In genomic region chr2:173090973-173091660, GRCh38 we compare ENCODE assay signal across 10 cellular contexts. TPM values are rescaled to one million over a fixed set of nuclear protein-coding genes. Genes with fewer than 3 reads are reported as not detected.
A peak's percentile ranks its signal among the peaks of the same experiment; 100 is the strongest.
DNase-seq lines count a peak whose midpoint lies in the region; ATAC-seq and TF ChIP-seq lines count a peak whose summit lies in the region.
"Had no signal": no experiment of that assay in that cellular context is flagged by ENCODE, and none has a peak within 500 bp of the region (broad histone marks: within the 10 kb centered on the region; RNA-seq: fewer than 3 reads in every experiment).

No MANE protein-coding gene starts in this region.

- DNase-seq in AG09319 (ENCODE audit: extremely low read depth, low read depth) (no peak), OCI-LY7 (ENCODE audit: low spot score) (no peak), fibroblast of peridontal ligament (ENCODE audit: extremely low read depth) (peak; percentile 51), osteoblast (ENCODE audit: insufficient read length, low spot score, missing footprints) (no peak), NCI-H1105 treated with DMSO at 0.1 percent for 48 hours (lab: John Stamatoyannopoulos, UW) (no peak), SJCRH30 (no peak)
- DNase-seq in activated CD4-positive, CD25-positive, alpha-beta regulatory T cell treated with anti-CD3 and anti-CD28 coated beads, Interleukin-2, amount 50 U/mL, for 72 hours = no peak
- DNase-seq: NCI-H774 had no signal

- POLR2A ChIA-PET in OCI-LY7 (lab: Charles Lee) = interaction anchor here (1.6 kb wide), 1 partner anchor 12 kb away, joined by 8 read pairs; no protein-coding TSS in a partner anchor

- H3K27me3 ChIP-seq in osteoblast (ENCODE audit: insufficient read depth, low read length) (no peaks in the 10 kb centered on the region), SJCRH30 (no peaks in the 10 kb centered on the region)
- H3K27me3 ChIP-seq: BLaER1 treated with 17β-estradiol and CSF1 and Interleukin-3, amounts not matched to agents 10 nM and 100 nM had no signal

- H4K20me1 ChIP-seq in OCI-LY7 (ENCODE audit: insufficient read depth, low read length) (no peaks in the 10 kb centered on the region), osteoblast (ENCODE audit: insufficient read depth, low read length) (no peaks in the 10 kb centered on the region)

- H2AFZ ChIP-seq in OCI-LY7 (ENCODE audit: low read length) (no peak overlapping the region), osteoblast (ENCODE audit: low read length) (no peak overlapping the region)

- H3K9me2 ChIP-seq in OCI-LY7 (ENCODE audit: insufficient read depth, low read length) = no peaks in the 10 kb centered on the region

- H3K27ac ChIP-seq in OCI-LY7 (ENCODE audit: low read depth, low read length, poor library complexity, severe bottlenecking) (no peak overlapping the region), osteoblast (ENCODE audit: low read depth, low read length) (peak overlapping the region; percentile 56), SJCRH30 (no peak overlapping the region)
- H3K27ac ChIP-seq: BLaER1 treated with 17β-estradiol and CSF1 and Interleukin-3, amounts not matched to agents 10 nM and 100 nM had no signal

- H3K4me1 ChIP-seq in OCI-LY7 (ENCODE audit: insufficient read depth, low read length, poor library complexity, severe bottlenecking) (no peaks in the 10 kb centered on the region), osteoblast (ENCODE audit: insufficient read depth, low read length) (peaks cover 29% of the 10 kb centered on the region), SJCRH30 (no peaks in the 10 kb centered on the region; the same call in 1 of the 2 replicates)

- H3K4me2 ChIP-seq in OCI-LY7 (ENCODE audit: low read length) (no peak overlapping the region), osteoblast (ENCODE audit: insufficient read depth, low read length) (peak overlapping the region; percentile 28)
- H3K4me2 ChIP-seq: BLaER1 treated with 17β-estradiol and CSF1 and Interleukin-3, amounts not matched to agents 10 nM and 100 nM had no signal

- TF ChIP-seq CTCF in AG09319 (IDR thresholded peaks at IDR 0.05; ENCODE audit: low read depth, low read length) = peak; percentile 41
- peak; percentile 47 for TF ChIP-seq CTCF in OCI-LY7 (conservative IDR thresholded peaks at IDR 0.05; ENCODE audit: low read length)
- peak; percentile 50 for TF ChIP-seq CTCF in osteoblast (IDR thresholded peaks at IDR 0.05; ENCODE audit: extremely low read depth, low read depth, low read length)

- H3K36me3 ChIP-seq in OCI-LY7 (ENCODE audit: insufficient read depth, low read length) (peaks cover 25% of the 10 kb centered on the region), osteoblast (ENCODE audit: insufficient read depth, low read length) (peaks cover 10% of the 10 kb centered on the region), SJCRH30 (peaks cover 16% of the 10 kb centered on the region)

- CTCF ChIA-PET in OCI-LY7 (lab: Charles Lee; ENCODE audit: unreplicated experiment) = no interaction called here

- H3K9me3 ChIP-seq in OCI-LY7 (ENCODE audit: low read length) (no peaks in the 10 kb centered on the region), osteoblast (ENCODE audit: low read depth, low read length) (no peaks in the 10 kb centered on the region), SJCRH30 (replicated peaks) (no peaks in the 10 kb centered on the region)
- H3K9me3 ChIP-seq: BLaER1 treated with 17β-estradiol and CSF1 and Interleukin-3, amounts not matched to agents 10 nM and 100 nM had no signal

- H3K79me2 ChIP-seq in OCI-LY7 (ENCODE audit: insufficient read depth, low read depth, low read length) (no peaks in the 10 kb centered on the region), osteoblast (ENCODE audit: insufficient read depth, low read length) (peaks cover 90% of the 10 kb centered on the region)

- intact Hi-C loops in OCI-LY7 (cut with micrococcal nuclease; ENCODE audit: unreplicated experiment) = no loop called here

- no TSS peak for BruUV-seq in OCI-LY7 (replicated peaks; lab: Mats Ljungman, UMichigan)

- no peak for ATAC-seq in HG03432 (IDR thresholded peaks at IDR 0.05; ENCODE audit: unreplicated experiment)

- H3K4me3 ChIP-seq in OCI-LY7 (ENCODE audit: low read depth, low read length, poor library complexity, severe bottlenecking) = no peak overlapping the region
- H3K4me3 ChIP-seq in osteoblast (ENCODE audit: insufficient read depth, low read length) = no peak overlapping the region
- no peak overlapping the region for H3K4me3 ChIP-seq in SJCRH30
- H3K4me3 ChIP-seq: BLaER1 treated with 17β-estradiol and CSF1 and Interleukin-3, amounts not matched to agents 10 nM and 100 nM had no signal

RNA-seq across cellular contexts. Expression of gene MAP3K20, which starts 15.5 kb away (rescaled TPM):
- total RNA-seq in OCI-LY7 (2014; rRNA removed; shearing (Covaris generic)) = 8.2 and 9.1 TPM in 2 replicates
- total RNA-seq in OCI-LY7 (2022) = 17.3 and 17.9 TPM in 2 replicates
- 55.7 and 56.1 TPM in 2 replicates for total RNA-seq in osteoblast
- 30.9 and 34.7 TPM in 2 replicates for total RNA-seq in SJCRH30 (2014; rRNA removed; shearing (Covaris generic))
